Comparison of ENCODE assay signal across 9 cellular contexts in the genomic region with DNA sequence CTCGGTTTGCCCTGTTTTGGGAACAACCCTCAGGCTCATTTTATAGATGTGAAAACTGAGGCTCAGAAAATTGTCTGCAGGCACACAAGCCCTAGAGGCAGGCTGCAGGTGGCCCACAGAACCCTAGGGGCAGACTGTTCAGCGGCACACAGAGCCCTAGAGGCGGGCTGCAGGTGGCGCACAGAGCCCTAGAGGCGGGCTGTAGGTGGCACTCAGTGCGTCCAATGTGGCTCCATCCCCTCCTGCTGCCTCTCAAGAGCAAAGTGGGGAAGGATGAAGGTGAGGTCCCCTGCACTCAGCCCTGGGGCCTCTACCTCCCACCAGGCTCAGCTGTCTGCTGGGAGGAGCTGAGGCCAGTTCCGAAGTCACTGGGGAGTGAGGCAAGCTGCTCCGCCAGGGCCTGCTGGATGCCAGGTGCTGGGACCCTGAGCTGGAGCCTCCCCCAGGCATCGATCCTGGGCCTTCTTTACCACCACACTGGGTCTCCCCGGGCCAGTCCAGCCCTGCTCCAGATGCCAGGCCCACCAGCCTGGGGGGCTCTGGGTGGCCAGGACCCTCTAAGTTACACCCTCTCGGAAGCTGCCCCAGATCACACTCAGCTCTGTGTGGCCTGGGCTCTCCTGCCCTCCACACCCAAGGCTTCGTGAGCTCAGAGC. TPM values are rescaled to one million over a fixed set of nuclear protein-coding genes. Genes with fewer than 3 reads are reported as not detected.
DNase-seq lines count a peak whose midpoint lies in the region; ATAC-seq and TF ChIP-seq lines count a peak whose summit lies in the region.
"Had no signal": no experiment of that assay in that cellular context is flagged by ENCODE, and none has a peak within 500 bp of the region (broad histone marks: within the 10 kb centered on the region; RNA-seq: fewer than 3 reads in every experiment).

No MANE protein-coding gene starts in this region.

- H3K27ac Mint-ChIP-seq in WTC11 = no peak overlapping the region

- H3K4me1 Mint-ChIP-seq in WTC11 = peaks cover 6% of the 10 kb centered on the region

- H2AFZ ChIP-seq in hepatocyte = no peak overlapping the region

- DNase-seq in AG04449 (ENCODE audit: low read depth, low spot score) (no peak), WTC11 (ENCODE audit: low spot score) (peak; percentile 71), hepatocyte (ENCODE audit: low spot score) (peak; percentile 16), upper lobe of right lung (peak; percentile 59), Ammon's horn (ENCODE audit: low spot score) (no peak), EL (no peak)

- H4K20me1 ChIP-seq in hepatocyte (ENCODE audit: insufficient read depth, poor library complexity, severe bottlenecking) = no peaks in the 10 kb centered on the region

- H3K36me3 Mint-ChIP-seq in WTC11 = no peaks in the 10 kb centered on the region

- H3K27ac ChIP-seq in KOPT-K1 (ENCODE audit: low read depth, low read length, poor library complexity, severe bottlenecking) = peak overlapping the region; percentile 95
- no peak overlapping the region for H3K27ac ChIP-seq in hepatocyte
- H3K27ac ChIP-seq in upper lobe of right lung = no peak overlapping the region

- H3K4me3 ChIP-seq in AG04449 (ENCODE audit: low read depth, low read length) = no peak overlapping the region
- H3K4me3 ChIP-seq in hepatocyte = no peak overlapping the region
- H3K4me3 ChIP-seq in upper lobe of right lung = no peak overlapping the region
- H3K4me3 ChIP-seq: HAP-1 had no signal

- no peaks in the 10 kb centered on the region; the same call in 1 of the 2 replicates for H3K27me3 Mint-ChIP-seq in WTC11 (ENCODE audit: low read depth)

- H3K27me3 ChIP-seq in hepatocyte = no peaks in the 10 kb centered on the region
- peaks cover 4% of the 10 kb centered on the region for H3K27me3 ChIP-seq in upper lobe of right lung

- H3K4me1 ChIP-seq in hepatocyte (ENCODE audit: insufficient read depth) (no peaks in the 10 kb centered on the region), upper lobe of right lung (no peaks in the 10 kb centered on the region)
- H3K4me1 ChIP-seq: HAP-1 had no signal

- intact Hi-C loops in upper lobe of right lung (cut with DNase I) = no loop called here

- POLR2A ChIA-PET in AG04449 (lab: Yijun Ruan, JAX) = no interaction called here
- POLR2A ChIA-PET in WTC11 (lab: Charles Lee) = no interaction called here

- TF ChIP-seq POLR2A in GM18505 (IDR thresholded peaks at IDR 0.05; ENCODE audit: borderline replicate concordance, extremely low read depth, insufficient read depth, insufficient read length) = peak; percentile 33

- H3K4me3 Mint-ChIP-seq in WTC11 = no peak overlapping the region

- H3K4me2 ChIP-seq in hepatocyte = no peak overlapping the region

- ATAC-seq in GM18505 (IDR thresholded peaks at IDR 0.05; ENCODE audit: unreplicated experiment) (peak; percentile 41), WTC11 (peak; percentile 89), upper lobe of right lung (peak; percentile 45)

- 81% methylated on average over 12 of the region's 12 CpGs for WGBS in hepatocyte (ENCODE audit: low lambda C conversion rate, missing lambda C conversion rate)

- CTCF ChIA-PET in AG04449 (lab: Yijun Ruan, JAX) = interaction anchor here (0.8 to 4.2 kb wide), 7 partner anchors 8 to 19 kb away, joined by 3 to 28 read pairs (median 5); a partner anchor contains a TSS
- CTCF ChIA-PET in WTC11 (lab: Charles Lee) = interaction anchor here (0.6 to 4.3 kb wide), 13 partner anchors 9 to 144 kb away, joined by 3 to 37 read pairs (median 7); a partner anchor contains a TSS

- H3K9me3 Mint-ChIP-seq in WTC11 = no peaks in the 10 kb centered on the region; the same call in 1 of the 2 replicates

- H3K9me2 ChIP-seq in hepatocyte (replicated peaks; ENCODE audit: insufficient read depth) = no peaks in the 10 kb centered on the region

- H3K79me2 ChIP-seq in hepatocyte = no peaks in the 10 kb centered on the region

- TF ChIP-seq CTCF in AG04449 (IDR thresholded peaks at IDR 0.05; ENCODE audit: insufficient read depth, low read length, missing control alignments) = peak; percentile 35
- TF ChIP-seq CTCF in WTC11 (IDR thresholded peaks at IDR 0.05) = no peak
- no peak for TF ChIP-seq CTCF in hepatocyte (IDR thresholded peaks at IDR 0.05; ENCODE audit: poor library complexity)
- no peak for TF ChIP-seq CTCF in upper lobe of right lung (IDR thresholded peaks at IDR 0.05)

- H3K36me3 ChIP-seq in KOPT-K1 (ENCODE audit: insufficient read depth, low read length) = no peaks in the 10 kb centered on the region
- H3K36me3 ChIP-seq in hepatocyte (replicated peaks; ENCODE audit: insufficient read depth, low read depth) = no peaks in the 10 kb centered on the region
- no peaks in the 10 kb centered on the region for H3K36me3 ChIP-seq in upper lobe of right lung
- H3K36me3 ChIP-seq: HAP-1 had no signal

- H3K9me3 ChIP-seq in KOPT-K1 (ENCODE audit: insufficient read depth, low read length, poor library complexity, severe bottlenecking) (no peaks in the 10 kb centered on the region), hepatocyte (ENCODE audit: low read depth) (no peaks in the 10 kb centered on the region), upper lobe of right lung (no peaks in the 10 kb centered on the region)
- H3K9me3 ChIP-seq: HAP-1 had no signal

TF ChIP-seq in WTC11, 78 proteins besides CTCF, POLR2A, EP300 and RAD21:
- TF ChIP-seq, protein P1, sequence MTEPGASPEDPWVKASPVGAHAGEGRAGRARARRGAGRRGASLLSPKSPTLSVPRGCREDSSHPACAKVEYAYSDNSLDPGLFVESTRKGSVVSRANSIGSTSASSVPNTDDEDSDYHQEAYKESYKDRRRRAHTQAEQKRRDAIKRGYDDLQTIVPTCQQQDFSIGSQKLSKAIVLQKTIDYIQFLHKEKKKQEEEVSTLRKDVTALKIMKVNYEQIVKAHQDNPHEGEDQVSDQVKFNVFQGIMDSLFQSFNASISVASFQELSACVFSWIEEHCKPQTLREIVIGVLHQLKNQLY (CRISPR knock-in tag; IDR thresholded peaks at IDR 0.05) = no peak
- no peak for TF ChIP-seq NFE2L1 (CRISPR knock-in tag; IDR thresholded peaks at IDR 0.05)
- TF ChIP-seq, protein P2, sequence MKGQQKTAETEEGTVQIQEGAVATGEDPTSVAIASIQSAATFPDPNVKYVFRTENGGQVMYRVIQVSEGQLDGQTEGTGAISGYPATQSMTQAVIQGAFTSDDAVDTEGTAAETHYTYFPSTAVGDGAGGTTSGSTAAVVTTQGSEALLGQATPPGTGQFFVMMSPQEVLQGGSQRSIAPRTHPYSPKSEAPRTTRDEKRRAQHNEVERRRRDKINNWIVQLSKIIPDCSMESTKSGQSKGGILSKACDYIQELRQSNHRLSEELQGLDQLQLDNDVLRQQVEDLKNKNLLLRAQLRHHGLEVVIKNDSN (CRISPR knock-in tag; IDR thresholded peaks at IDR 0.05) = no peak

RNA-seq across cellular contexts. Expression of a gene that starts 2.3 kb away (rescaled TPM):
- total RNA-seq in WTC11 (2021) (0.27 TPM in 1 of 3 replicates, not detected in the others), hepatocyte (9.5 and 15.4 TPM in 2 replicates), upper lobe of right lung (0.32 TPM)
- polyA plus RNA-seq in hepatocyte = 18.7 and 20.9 TPM in 2 replicates

RNA-seq across cellular contexts. Expression of a gene that starts 8.7 kb away (rescaled TPM):
- 0.21 TPM in 1 of 3 replicates, not detected in the others for total RNA-seq in WTC11 (2021)
- total RNA-seq in hepatocyte = 0.70 TPM in 1 of 2 replicates, not detected in the other
- polyA plus RNA-seq in hepatocyte = 0.34 TPM in 1 of 2 replicates, not detected in the other
- total RNA-seq in upper lobe of right lung = not detected

RNA-seq across cellular contexts. Expression of a gene that starts 18.5 kb away (rescaled TPM):
- 7.6 to 8.3 TPM (median 7.8 TPM) in 3 replicates for total RNA-seq in WTC11 (2021)
- total RNA-seq in hepatocyte = 12.9 and 13.6 TPM in 2 replicates
- 28.7 and 29.2 TPM in 2 replicates for polyA plus RNA-seq in hepatocyte
- total RNA-seq in upper lobe of right lung = 12.2 TPM

RNA-seq across cellular contexts. Expression of a gene that starts 26.2 kb away (rescaled TPM):
- total RNA-seq in WTC11 (2021) (0.13 to 0.30 TPM (median 0.30 TPM) in 3 replicates), hepatocyte (0.80 and 2.5 TPM in 2 replicates), upper lobe of right lung (1.3 TPM)
- 0.61 and 1.6 TPM in 2 replicates for polyA plus RNA-seq in hepatocyte

RNA-seq across cellular contexts. Expression of a gene that starts 41.5 kb away (rescaled TPM):
- total RNA-seq in WTC11 (2021) = 201 to 231 TPM (median 213 TPM) in 3 replicates
- total RNA-seq in hepatocyte = 163 and 194 TPM in 2 replicates
- 226 and 239 TPM in 2 replicates for polyA plus RNA-seq in hepatocyte
- total RNA-seq in upper lobe of right lung = 141 TPM

Comparison
In these comparisons a context has a peak if more than half of its experiments do, and no peak if none do; other contexts are left out.
1. DNase-seq: peak in WTC11 (single experiment), hepatocyte (single experiment) and upper lobe of right lung (single experiment); none in AG04449 (single experiment), Ammon's horn (single experiment) and EL (single experiment).
2. Peak in every context shown above with its lines, with median percentiles within 50 percentile points of each other: ATAC-seq.